In the genomic region with DNA sequence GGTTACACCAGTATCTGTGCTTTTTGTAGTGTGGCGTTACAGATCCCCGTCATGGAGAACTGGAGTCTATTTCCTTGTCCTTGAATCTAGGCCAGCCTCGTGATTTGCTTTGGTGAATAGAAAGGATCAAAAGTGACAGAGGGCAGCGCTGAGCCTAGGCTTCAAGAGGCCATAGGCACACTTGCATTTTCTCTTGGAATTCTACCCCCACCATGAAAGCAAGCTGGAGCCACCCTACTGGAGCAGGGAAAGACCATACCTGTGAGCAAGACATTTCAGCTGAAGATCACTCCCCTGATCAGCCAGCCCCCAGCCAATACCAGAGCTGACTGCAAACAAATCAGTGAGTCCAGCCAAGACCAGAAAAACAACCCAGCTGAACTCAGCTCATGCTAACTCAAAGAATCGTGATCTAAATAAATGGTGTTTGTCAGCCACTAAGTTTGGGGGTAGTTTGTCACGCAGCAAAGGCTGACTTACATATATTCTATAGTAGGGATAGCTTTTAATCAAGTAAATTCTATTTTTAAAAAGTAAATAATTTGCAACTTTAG, we compare ENCODE assay signal across 27 cellular contexts.
"Had no signal": no experiment of that assay in that cellular context is flagged by ENCODE, and none has a peak within 500 bp of the region (broad histone marks: within the 10 kb centered on the region; RNA-seq: fewer than 3 reads in every experiment).

No MANE protein-coding gene starts in this region.

- H3K36me3 ChIP-seq: cardiac muscle cell, colonic mucosa, esophagus squamous epithelium, transverse colon, uterus had no signal

- H3K27ac ChIP-seq: body of pancreas, cardiac muscle cell, colonic mucosa, epithelial cell of prostate, esophagus squamous epithelium, testis, transverse colon, uterus had no signal

- H3K4me1 ChIP-seq: body of pancreas, colonic mucosa, esophagus squamous epithelium, testis, transverse colon, uterus had no signal

- H3K27ac Mint-ChIP-seq: activated naive CD8-positive, alpha-beta T cell; naive thymus-derived CD8-positive, alpha-beta T cell; T-helper 2 cell treated with Interferon-gamma antibody and Interleukin-4, amounts not matched to agents 5 μg/mL and 100 μg/mL, for 36 hours had no signal

- H3K4me3 Mint-ChIP-seq: activated naive CD8-positive, alpha-beta T cell; naive thymus-derived CD8-positive, alpha-beta T cell; T-helper 2 cell treated with Interferon-gamma antibody and Interleukin-4, amounts not matched to agents 5 μg/mL and 100 μg/mL, for 36 hours had no signal

- DNase-seq: activated CD4-positive, alpha-beta T cell treated with anti-CD3 and anti-CD28 coated beads for 4 hours; activated CD4-positive, alpha-beta T cell treated with anti-CD3 and anti-CD28 coated beads, Interleukin-2, amount 50 U/mL, for 4 hours; activated effector memory CD4-positive, alpha-beta T cell treated with Interleukin-2 at 50 U/mL for 16 hours; activated naive CD4-positive, alpha-beta T cell treated with Interleukin-2 at 50 U/mL for 16 hours; activated T-cell treated with anti-CD3 and anti-CD28 coated beads for 4 hours; aorta; body of pancreas; cerebellar nuclear complex; colonic mucosa; effector CD8-positive, alpha-beta T cell; esophagus squamous epithelium; left ventricle myocardium superior; naive thymus-derived CD8-positive, alpha-beta T cell; posterior cingulate gyrus; right cardiac atrium; stimulated activated CD4-positive, alpha-beta T cell treated with anti-CD3 and anti-CD28 coated beads, Interleukin-12 subunit alpha, Interleukin-12 subunit beta, amount 100 ng/mL, for 4 hours; stimulated activated CD4-positive, alpha-beta T cell treated with anti-CD3 and anti-CD28 coated beads, Interleukin-4, amount 100 ng/mL, for 1 hour; stimulated activated naive CD8-positive, alpha-beta T cell treated with anti-CD3 and anti-CD28 coated beads, Interleukin-15, Interleukin-2, amounts not matched to agents 100 U/mL and 50 U/mL, for 24 hours; testis; transverse colon; uterus had no signal

- H3K9me3 ChIP-seq: body of pancreas, colonic mucosa, esophagus squamous epithelium, testis, transverse colon, uterus had no signal

- H3K36me3 Mint-ChIP-seq: activated naive CD8-positive, alpha-beta T cell; naive thymus-derived CD8-positive, alpha-beta T cell had no signal

- H3K4me3 ChIP-seq: body of pancreas, cardiac muscle cell, colonic mucosa, esophagus squamous epithelium, testis, transverse colon, uterus had no signal

- H3K27me3 ChIP-seq: cardiac muscle cell, colonic mucosa, esophagus squamous epithelium, testis, transverse colon, uterus had no signal

- ATAC-seq: body of pancreas; left ventricle myocardium superior; naive thymus-derived CD8-positive, alpha-beta T cell; right cardiac atrium; stimulated activated naive CD8-positive, alpha-beta T cell treated with anti-CD3 and anti-CD28 coated beads, Interleukin-15, Interleukin-2, amounts not matched to agents 100 U/mL and 50 U/mL, for 24 hours had no signal

- FAIRE-seq: endometrium, frontal cortex had no signal

- H3K4me1 Mint-ChIP-seq: naive thymus-derived CD8-positive, alpha-beta T cell had no signal
